In genomic region chr6:122014961-122015360, GRCh38 we compare ENCODE assay signal across 16 cellular contexts.
A peak's percentile ranks its signal among the peaks of the same experiment; 100 is the strongest.
DNase-seq lines count a peak whose midpoint lies in the region; ATAC-seq and TF ChIP-seq lines count a peak whose summit lies in the region.
"Had no signal": no experiment of that assay in that cellular context is flagged by ENCODE, and none has a peak within 500 bp of the region (broad histone marks: within the 10 kb centered on the region; RNA-seq: fewer than 3 reads in every experiment).

No MANE protein-coding gene starts in this region.

- no peaks in the 10 kb centered on the region for H3K36me3 ChIP-seq in SJSA1
- H3K36me3 ChIP-seq in smooth muscle cell (ENCODE audit: low read depth), result no peaks in the 10 kb centered on the region
- H3K36me3 ChIP-seq: pancreas, suprapubic skin had no signal

- peaks cover 5% of the 10 kb centered on the region for H3F3A ChIP-seq in smooth muscle cell (ENCODE audit: low read depth)

- ATAC-seq in stimulated activated naive CD8-positive, alpha-beta T cell treated with anti-CD3 and anti-CD28 coated beads, Interleukin-15, amount 100 ng/mL, for 72 hours, result no peak
- ATAC-seq: activated CD4-positive, CD25-positive, alpha-beta regulatory T cell treated with anti-CD3 and anti-CD28 coated beads, Interleukin-2, amount 50 U/mL, for 24 hours; activated T-helper 17 cell treated with anti-CD3 and anti-CD28 coated beads, Interleukin-2, amount 50 U/mL, for 72 hours; pancreas had no signal

- peak overlapping the region; percentile 58 for H3K4me2 ChIP-seq in smooth muscle cell

- H2AFZ ChIP-seq in smooth muscle cell (ENCODE audit: low read depth), result no peak overlapping the region

- H3K27ac Mint-ChIP-seq in stimulated activated naive CD8-positive, alpha-beta T cell treated with anti-CD3 and anti-CD28 coated beads, Interleukin-15, amount 100 ng/mL, for 72 hours, result no peak overlapping the region
- H3K27ac Mint-ChIP-seq: activated T-helper 17 cell treated with anti-CD3 and anti-CD28 coated beads, Interleukin-2, amount 50 U/mL, for 72 hours; endodermal cell; T-helper 2 cell treated with Interferon-gamma antibody and Interleukin-4, amounts not matched to agents 5 μg/mL and 100 μg/mL, for 36 hours had no signal

- 4% methylated on average over 3 of the region's 3 CpGs for WGBS in smooth muscle cell (ENCODE audit: low lambda C conversion rate)

- no peaks in the 10 kb centered on the region for H4K20me1 ChIP-seq in smooth muscle cell (ENCODE audit: low read depth)

- no peak overlapping the region for H3K4me3 ChIP-seq in SJSA1
- H3K4me3 ChIP-seq in fibroblast of mammary gland (ENCODE audit: control insufficient read depth, low read depth, low read length), result no peak overlapping the region
- no peak overlapping the region for H3K4me3 ChIP-seq in smooth muscle cell
- H3K4me3 ChIP-seq: pancreas, suprapubic skin had no signal

- no peaks in the 10 kb centered on the region for H3K79me2 ChIP-seq in smooth muscle cell (ENCODE audit: low read depth)

- peak; percentile 50 for DNase-seq in GM03348 (ENCODE audit: low spot score)
- DNase-seq in SJSA1 (ENCODE audit: low read depth in 1 of 2, low spot score in 2 of 2), result peak in 1 of 2 experiments; percentile 52
- DNase-seq in fibroblast of mammary gland (ENCODE audit: low read depth), result peak; percentile 54
- no peak for DNase-seq in smooth muscle cell (lab: John Stamatoyannopoulos, UW; ENCODE audit: unreplicated experiment)
- no peak for DNase-seq in GM19240 (ENCODE audit: insufficient read length, low spot score)
- no peak for DNase-seq in T-helper 1 cell
- DNase-seq in stimulated activated naive CD8-positive, alpha-beta T cell treated with anti-CD3 and anti-CD28 coated beads, Interleukin-15, amount 100 ng/mL, for 72 hours, result no peak
- DNase-seq: endodermal cell, NCI-H187, NCI-H510A treated with DMSO at 0.1 percent for 48 hours, pancreas, SHP77 treated with DMSO at 0.1 percent for 48 hours had no signal

- H3K4me3 Mint-ChIP-seq in stimulated activated naive CD8-positive, alpha-beta T cell treated with anti-CD3 and anti-CD28 coated beads, Interleukin-15, amount 100 ng/mL, for 72 hours, result no peak overlapping the region
- H3K4me3 Mint-ChIP-seq: activated T-helper 17 cell treated with anti-CD3 and anti-CD28 coated beads, Interleukin-2, amount 50 U/mL, for 72 hours; endodermal cell; T-helper 2 cell treated with Interferon-gamma antibody and Interleukin-4, amounts not matched to agents 5 μg/mL and 100 μg/mL, for 36 hours had no signal

- no peaks in the 10 kb centered on the region for H3K4me1 Mint-ChIP-seq in stimulated activated naive CD8-positive, alpha-beta T cell treated with anti-CD3 and anti-CD28 coated beads, Interleukin-15, amount 100 ng/mL, for 72 hours
- H3K4me1 Mint-ChIP-seq: activated T-helper 17 cell treated with anti-CD3 and anti-CD28 coated beads, Interleukin-2, amount 50 U/mL, for 72 hours had no signal

- no peaks in the 10 kb centered on the region for H3K27me3 ChIP-seq in SJSA1 (replicated peaks)
- H3K27me3 ChIP-seq in smooth muscle cell (ENCODE audit: low read depth), result no peaks in the 10 kb centered on the region
- H3K27me3 ChIP-seq: pancreas, suprapubic skin had no signal

- H3K9me3 Mint-ChIP-seq in stimulated activated naive CD8-positive, alpha-beta T cell treated with anti-CD3 and anti-CD28 coated beads, Interleukin-15, amount 100 ng/mL, for 72 hours, result no peaks in the 10 kb centered on the region
- H3K9me3 Mint-ChIP-seq: activated T-helper 17 cell treated with anti-CD3 and anti-CD28 coated beads, Interleukin-2, amount 50 U/mL, for 72 hours; T-helper 2 cell treated with Interferon-gamma antibody and Interleukin-4, amounts not matched to agents 5 μg/mL and 100 μg/mL, for 36 hours had no signal

- H3K9me3 ChIP-seq in SJSA1 (replicated peaks), result no peaks in the 10 kb centered on the region
- no peaks in the 10 kb centered on the region for H3K9me3 ChIP-seq in smooth muscle cell (replicated peaks; ENCODE audit: low read depth)
- H3K9me3 ChIP-seq: pancreas, suprapubic skin had no signal

- H3K27me3 Mint-ChIP-seq in stimulated activated naive CD8-positive, alpha-beta T cell treated with anti-CD3 and anti-CD28 coated beads, Interleukin-15, amount 100 ng/mL, for 72 hours, result no peaks in the 10 kb centered on the region

- TF ChIP-seq CTCF in fibroblast of mammary gland (conservative IDR thresholded peaks at IDR 0.05; ENCODE audit: control insufficient read depth, insufficient read depth, low read depth, low read length), result no peak
- no peak for TF ChIP-seq CTCF in smooth muscle cell (IDR thresholded peaks at IDR 0.05; ENCODE audit: borderline replicate concordance, insufficient read depth, poor library complexity, severe bottlenecking)

- H3K9ac ChIP-seq in smooth muscle cell (ENCODE audit: low read depth), result peak overlapping the region; percentile 45

- H3K4me1 ChIP-seq in SJSA1 (replicated peaks), result peaks cover 24% of the 10 kb centered on the region
- peaks cover 14% of the 10 kb centered on the region for H3K4me1 ChIP-seq in smooth muscle cell (ENCODE audit: low read depth)
- H3K4me1 ChIP-seq: pancreas, suprapubic skin had no signal

- H3K27ac ChIP-seq in SJSA1, result peak overlapping the region; percentile 38
- H3K27ac ChIP-seq in smooth muscle cell (ENCODE audit: low read depth), result peak overlapping the region; percentile 91
- H3K27ac ChIP-seq: pancreas, suprapubic skin had no signal

Comparison
In these comparisons a context has a peak if more than half of its experiments do, and no peak if none do; other contexts are left out.
1. DNase-seq: peak in GM03348 (single experiment) and fibroblast of mammary gland (single experiment); none in smooth muscle cell (single experiment), GM19240 (single experiment), T-helper 1 cell (0 of 5) and stimulated activated naive CD8-positive, alpha-beta T cell treated with anti-CD3 and anti-CD28 coated beads, Interleukin-15, amount 100 ng/mL, for 72 hours (0 of 2).